16 cellular contexts compared by ENCODE assay signal in genomic region chr11:951507-951906, GRCh38. TPM values are rescaled to one million over a fixed set of nuclear protein-coding genes. Genes with fewer than 3 reads are reported as not detected.
DNase-seq lines count a peak whose midpoint lies in the region; ATAC-seq, FAIRE-seq and TF ChIP-seq lines count a peak whose summit lies in the region.
"Had no signal": no experiment of that assay in that cellular context is flagged by ENCODE, and none has a peak within 500 bp of the region (broad histone marks: within the 10 kb centered on the region; RNA-seq: fewer than 3 reads in every experiment).

No MANE protein-coding gene starts in this region.

- BruUV-seq in PC-3 (replicated peaks; lab: Mats Ljungman, UMichigan), result no TSS peak

- CTCF ChIA-PET in PC-3 (lab: Charles Lee), result no interaction called here

- in situ Hi-C loops in transverse colon (cut with MboI; ENCODE audit: low pct_ligation_motif_present in 1 of 4, low pct_unique_long_range_greater_than_20kb in 1 of 4, low sequenced_read_pairs in 3 of 4), result no loop called here

- ATAC-seq in PC-3, result no peak

- no peaks in the 10 kb centered on the region for H3K9me2 ChIP-seq in PC-3 (replicated peaks; ENCODE audit: low read length)

- no peak overlapping the region for H3K4me2 ChIP-seq in PC-3 (ENCODE audit: low read length)

- H3K9me3 ChIP-seq in Peyer's patch (no peaks in the 10 kb centered on the region), kidney (ENCODE audit: control insufficient read depth in 1 of 2, low read length in 2 of 2) (peaks cover 0 to 6% of the 10 kb centered on the region in 2 donors), mucosa of rectum (ENCODE audit: control insufficient read depth in 2 of 2, low read length in 2 of 2) (no peaks in the 10 kb centered on the region), transverse colon (peaks cover 0 to 6% of the 10 kb centered on the region in 2 donors), PC-3 (ENCODE audit: low read length) (no peaks in the 10 kb centered on the region)

- H3K4me3 ChIP-seq in Peyer's patch, result no peak overlapping the region
- no peak overlapping the region for H3K4me3 ChIP-seq in kidney (ENCODE audit: low read length in 2 of 2)
- H3K4me3 ChIP-seq in mucosa of rectum (ENCODE audit: low read length in 2 of 2), result no peak overlapping the region
- no peak overlapping the region for H3K4me3 ChIP-seq in transverse colon
- no peak overlapping the region for H3K4me3 ChIP-seq in PC-3 (ENCODE audit: low read length)
- H3K4me3 ChIP-seq: HAP-1 had no signal

- no peak for DNase-seq in Peyer's patch
- DNase-seq in kidney, result no peak
- no peak for DNase-seq in transverse colon
- no peak for DNase-seq in PC-3
- no peak for DNase-seq in cerebellar cortex (ENCODE audit: low spot score)
- DNase-seq in activated T-cell treated with anti-CD3 and anti-CD28 coated beads for 4 hours, result no peak
- DNase-seq: DMS 273 treated with DMSO at 0.1 percent for 48 hours, DND-41, KG1, NCI-H1105 treated with DMSO at 0.1 percent for 48 hours, NCI-H1694 treated with DMSO at 0.1 percent for 48 hours, NCI-H2107, NCI-H510A treated with DMSO at 0.1 percent for 48 hours, NCI-H82 had no signal

- no peak overlapping the region for H3K9ac ChIP-seq in kidney (ENCODE audit: low read length in 2 of 2)
- H3K9ac ChIP-seq in mucosa of rectum (ENCODE audit: low read depth in 1 of 2, low read length in 2 of 2), result no peak overlapping the region
- H3K9ac ChIP-seq in PC-3 (ENCODE audit: low read length), result no peak overlapping the region

- POLR2A ChIA-PET in PC-3 (lab: Charles Lee; ENCODE audit: unreplicated experiment), result no interaction called here

- peaks cover 34% of the 10 kb centered on the region for H3K79me2 ChIP-seq in PC-3 (ENCODE audit: low read length)

- H3F3A ChIP-seq in PC-3 (ENCODE audit: low read length, unreplicated experiment), result no peaks in the 10 kb centered on the region

- no peak overlapping the region for H2AFZ ChIP-seq in PC-3 (ENCODE audit: low read length)

- no peaks in the 10 kb centered on the region for H3K27me3 ChIP-seq in Peyer's patch
- no peaks in the 10 kb centered on the region for H3K27me3 ChIP-seq in mucosa of rectum (ENCODE audit: control insufficient read depth in 2 of 2, insufficient read depth in 2 of 2, low read length in 2 of 2)
- no peaks in the 10 kb centered on the region for H3K27me3 ChIP-seq in transverse colon
- H3K27me3 ChIP-seq in PC-3 (ENCODE audit: low read length), result no peaks in the 10 kb centered on the region

- TF ChIP-seq EP300 in transverse colon (IDR thresholded peaks at IDR 0.05; ENCODE audit: low read depth), result no peak

- H3K4me1 ChIP-seq in Peyer's patch, result peaks cover 0 to 36% (median 8%) of the 10 kb centered on the region in 4 donors
- H3K4me1 ChIP-seq in kidney (ENCODE audit: control insufficient read depth in 1 of 2, insufficient read depth in 1 of 2, low read depth in 1 of 2, low read length in 2 of 2), result peaks cover 33 to 40% of the 10 kb centered on the region in 2 donors
- peaks cover 32 to 38% of the 10 kb centered on the region in 2 donors for H3K4me1 ChIP-seq in mucosa of rectum (ENCODE audit: control insufficient read depth in 2 of 2, insufficient read depth in 2 of 2, low read length in 2 of 2)
- H3K4me1 ChIP-seq in transverse colon, result peaks cover 27 to 58% (median 40%) of the 10 kb centered on the region in 4 donors
- H3K4me1 ChIP-seq in PC-3 (ENCODE audit: insufficient read depth, low read length), result peaks cover 20% of the 10 kb centered on the region

- H4K20me1 ChIP-seq in PC-3 (ENCODE audit: low read length), result peaks cover 5% of the 10 kb centered on the region; the same call in 1 of the 2 replicates

- no peak for FAIRE-seq in kidney (lab: Jason Lieb, UNC)

- TF ChIP-seq CTCF in Peyer's patch (IDR thresholded peaks at IDR 0.05) (no peak), kidney (IDR thresholded peaks at IDR 0.05; ENCODE audit: borderline replicate concordance, extremely low read depth, insufficient read depth) (no peak), transverse colon (IDR thresholded peaks at IDR 0.05) (no peak), PC-3 (conservative IDR thresholded peaks at IDR 0.05; ENCODE audit: low read depth, low read length) (no peak)

- no peak for TF ChIP-seq POLR2A in Peyer's patch (IDR thresholded peaks at IDR 0.05)
- no peak for TF ChIP-seq POLR2A in transverse colon (IDR thresholded peaks at IDR 0.05)

- 81 to 85% methylated on average over 5 to 9 of the region's 9 CpGs for WGBS in transverse colon (ENCODE audit: low coverage in 1 of 2), 2 donors

- intact Hi-C loops in kidney (cut with DNase I), result no loop called here
- intact Hi-C loops in transverse colon (cut with DNase I; ENCODE audit: low total_unique reads), result no loop called here
- intact Hi-C loops in PC-3 (cut with micrococcal nuclease), result no loop called here

- H3K27ac ChIP-seq in Peyer's patch, result peak overlapping the region in 3 of 4 donors; percentile 26 to 68 (median 34)
- peak overlapping the region; percentile 56 to 87 for H3K27ac ChIP-seq in kidney (ENCODE audit: low read depth in 2 of 2, low read length in 2 of 2)
- peak overlapping the region; percentile 53 to 65 for H3K27ac ChIP-seq in mucosa of rectum (ENCODE audit: low read depth in 2 of 2, low read length in 2 of 2)
- peak overlapping the region; percentile 70 to 85 (median 80) for H3K27ac ChIP-seq in transverse colon
- no peak overlapping the region for H3K27ac ChIP-seq in PC-3 (ENCODE audit: low read length)

- H3K36me3 ChIP-seq in Peyer's patch, result peaks cover 0 to 7% (median 0%) of the 10 kb centered on the region in 3 donors
- peaks cover 0 to under 1% of the 10 kb centered on the region in 2 donors for H3K36me3 ChIP-seq in kidney (ENCODE audit: control insufficient read depth in 1 of 2, insufficient read depth in 2 of 2, low read length in 2 of 2)
- peaks cover 0 to under 1% of the 10 kb centered on the region in 2 donors for H3K36me3 ChIP-seq in mucosa of rectum (ENCODE audit: control insufficient read depth in 2 of 2, insufficient read depth in 2 of 2, low read length in 2 of 2)
- H3K36me3 ChIP-seq in transverse colon, result peaks cover 0 to 7% (median 0%) of the 10 kb centered on the region in 4 donors
- H3K36me3 ChIP-seq in PC-3 (ENCODE audit: low read depth, low read length), result peaks cover 13% of the 10 kb centered on the region; the same call in 1 of the 2 replicates

RNA-seq across cellular contexts. Expression of gene AP2A2, which starts 25.8 kb away (rescaled TPM):
- total RNA-seq in Peyer's patch (100 to 1,000 TPM; 103 to 383 (median 136) TPM), kidney (144 TPM), transverse colon (100 to 1,000 TPM in 2 of 4 donors, 10 to 100 TPM in 2; 70.5 to 130 (median 102) TPM), PC-3 (2014; rRNA removed) (29.6 and 42.8 TPM in 2 replicates)
- 76.5 TPM for polyA plus RNA-seq in kidney (ENCODE audit: insufficient read depth, low read depth, low replicate concordance)

RNA-seq across cellular contexts. Expression of gene CHID1, which starts 40.9 kb away (rescaled TPM):
- total RNA-seq in Peyer's patch (10 to 100 TPM; 50.6 to 72.6 (median 57.2) TPM), kidney (82.2 TPM), transverse colon (10 to 100 TPM; 15.3 to 58.2 (median 41.4) TPM), PC-3 (2014; rRNA removed) (70.2 and 116 TPM in 2 replicates)
- polyA plus RNA-seq in kidney (ENCODE audit: insufficient read depth, low read depth, low replicate concordance), result 128 TPM
